Comparison of ENCODE assay signal across 8 cellular contexts in the genomic region with DNA sequence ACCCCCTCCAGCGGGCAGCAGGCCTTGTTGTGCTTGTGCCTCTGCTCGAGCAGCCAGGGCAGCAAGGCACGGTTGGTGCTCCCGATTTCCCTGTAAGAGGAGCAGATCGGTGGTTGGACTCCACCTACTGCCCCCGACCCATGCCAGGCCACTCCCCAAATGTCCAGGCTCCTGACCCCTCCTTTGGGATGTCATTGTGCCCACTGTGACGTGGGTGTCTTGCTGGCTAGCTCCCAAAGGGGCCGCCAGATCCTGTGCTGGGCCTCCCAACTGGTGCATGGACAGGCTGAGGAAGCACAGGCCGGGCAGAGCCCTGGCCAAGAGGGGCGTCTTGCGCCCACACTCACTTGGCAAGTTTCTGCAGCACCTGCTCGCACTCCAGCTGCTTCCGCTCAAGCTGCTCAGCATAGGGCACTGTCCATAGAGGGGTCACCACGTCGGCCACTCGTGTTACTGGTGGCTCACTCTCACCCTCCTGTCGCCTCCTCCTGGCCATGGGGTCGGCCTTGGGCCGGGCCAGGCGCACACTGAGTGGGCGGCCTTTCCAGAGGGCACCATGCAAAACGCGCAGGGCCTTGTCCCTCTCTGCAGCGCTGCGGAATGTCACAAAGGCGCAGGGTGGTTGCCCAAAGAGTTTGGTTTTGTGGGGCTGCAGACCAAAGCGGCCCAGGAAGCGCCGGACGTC. TPM values are rescaled to one million over a fixed set of nuclear protein-coding genes. Genes with fewer than 3 reads are reported as not detected.
DNase-seq lines count a peak whose midpoint lies in the region; TF ChIP-seq lines count a peak whose summit lies in the region.

A gene (plus strand): TSS at position 414 of the 685 bp plus-strand sequence. CDS start 81 bp downstream, at position 495.

- H3K9me3 ChIP-seq in SU-DHL-6 (ENCODE audit: insufficient read depth, low read length) (no peaks in the 10 kb centered on the region), osteoblast (ENCODE audit: low read depth, low read length) (no peaks in the 10 kb centered on the region)

- H3K27ac ChIP-seq in SU-DHL-6 (ENCODE audit: low read depth, low read length) (peak within 1 kb of the TSS; percentile 51), osteoblast (ENCODE audit: low read depth, low read length) (peak within 1 kb of the TSS; percentile 88)

- no peaks in the 10 kb centered on the region for H4K20me1 ChIP-seq in SU-DHL-6 (ENCODE audit: low read depth, low read length)
- peaks cover 13% of the 10 kb centered on the region for H4K20me1 ChIP-seq in osteoblast (ENCODE audit: insufficient read depth, low read length)

- H3K27me3 ChIP-seq in SU-DHL-6 (ENCODE audit: low read length), result no peaks in the 10 kb centered on the region
- no peaks in the 10 kb centered on the region for H3K27me3 ChIP-seq in osteoblast (ENCODE audit: insufficient read depth, low read length)

- H3K9me2 ChIP-seq in SU-DHL-6 (replicated peaks; ENCODE audit: insufficient read depth, low read length), result no peaks in the 10 kb centered on the region

- H3K4me3 ChIP-seq in SU-DHL-6 (ENCODE audit: insufficient read depth, low read length, poor library complexity, severe bottlenecking) (peak within 1 kb of the TSS; percentile 89), fibroblast of the aortic adventitia (ENCODE audit: low read depth, low read length) (peak within 1 kb of the TSS; percentile 98), osteoblast (ENCODE audit: insufficient read depth, low read length) (peak within 1 kb of the TSS; percentile 99)

- H3K79me2 ChIP-seq in SU-DHL-6 (ENCODE audit: insufficient read depth, low read length) (peaks cover 44% of the 10 kb centered on the region), osteoblast (ENCODE audit: insufficient read depth, low read length) (peaks cover 70% of the 10 kb centered on the region)

- H3K4me1 ChIP-seq in osteoblast (ENCODE audit: insufficient read depth, low read length), result peaks cover 20% of the 10 kb centered on the region

- peak within 1 kb of the TSS; percentile 26 for H2AFZ ChIP-seq in SU-DHL-6 (ENCODE audit: low read depth, low read length, severe bottlenecking)
- H2AFZ ChIP-seq in osteoblast (ENCODE audit: low read length), result peak within 1 kb of the TSS; percentile 70

- peaks cover 4% of the 10 kb centered on the region; the same call in 1 of the 2 replicates for H3K36me3 ChIP-seq in SU-DHL-6 (ENCODE audit: low read length)
- H3K36me3 ChIP-seq in osteoblast (ENCODE audit: insufficient read depth, low read length), result peaks cover 55% of the 10 kb centered on the region

- peaks cover 8% of the 10 kb centered on the region for H3F3A ChIP-seq in SU-DHL-6 (ENCODE audit: insufficient read depth)

- peak within 1 kb of the TSS; percentile 99 for H3K9ac ChIP-seq in SU-DHL-6 (ENCODE audit: low read length)

- TF ChIP-seq CTCF in SU-DHL-6 (IDR thresholded peaks at IDR 0.05; ENCODE audit: insufficient read depth, low read length, poor library complexity, severe bottlenecking), result no peak
- no peak for TF ChIP-seq CTCF in fibroblast of the aortic adventitia (IDR thresholded peaks at IDR 0.05; ENCODE audit: insufficient read depth, low read length)
- TF ChIP-seq CTCF in osteoblast (IDR thresholded peaks at IDR 0.05; ENCODE audit: extremely low read depth, low read depth, low read length), result no peak

- H3K4me2 ChIP-seq in SU-DHL-6 (ENCODE audit: low read depth, low read length, poor library complexity, severe bottlenecking), result peak within 1 kb of the TSS; percentile 70
- peak within 1 kb of the TSS; percentile 90 for H3K4me2 ChIP-seq in osteoblast (ENCODE audit: insufficient read depth, low read length)

- DNase-seq in Daoy (ENCODE audit: low read depth) (no peak), fibroblast of the aortic adventitia (ENCODE audit: low read depth) (no peak), osteoblast (ENCODE audit: insufficient read length, low spot score, missing footprints) (peak; percentile 86), NK-92 (lab: John Stamatoyannopoulos, UW; ENCODE audit: unreplicated experiment) (no peak), NCI-H2196 treated with DMSO at 0.1 percent for 48 hours (lab: John Stamatoyannopoulos, UW; ENCODE audit: unreplicated experiment) (no peak), NCI-H510A (lab: John Stamatoyannopoulos, UW) (no peak), cerebellar cortex (ENCODE audit: low spot score) (no peak)

RNA-seq across cellular contexts. Expression of the gene that starts here (rescaled TPM):
- 1,098 and 1,301 TPM in 2 replicates for total RNA-seq in Daoy (2014; rRNA removed; shearing (Covaris generic))
- total RNA-seq in fibroblast of the aortic adventitia (ENCODE audit: low replicate concordance), result 160 and 191 TPM in 2 replicates
- total RNA-seq in osteoblast, result 78.4 and 85.8 TPM in 2 replicates
